ENCODE assay signal across 12 cellular contexts in the genomic region with DNA sequence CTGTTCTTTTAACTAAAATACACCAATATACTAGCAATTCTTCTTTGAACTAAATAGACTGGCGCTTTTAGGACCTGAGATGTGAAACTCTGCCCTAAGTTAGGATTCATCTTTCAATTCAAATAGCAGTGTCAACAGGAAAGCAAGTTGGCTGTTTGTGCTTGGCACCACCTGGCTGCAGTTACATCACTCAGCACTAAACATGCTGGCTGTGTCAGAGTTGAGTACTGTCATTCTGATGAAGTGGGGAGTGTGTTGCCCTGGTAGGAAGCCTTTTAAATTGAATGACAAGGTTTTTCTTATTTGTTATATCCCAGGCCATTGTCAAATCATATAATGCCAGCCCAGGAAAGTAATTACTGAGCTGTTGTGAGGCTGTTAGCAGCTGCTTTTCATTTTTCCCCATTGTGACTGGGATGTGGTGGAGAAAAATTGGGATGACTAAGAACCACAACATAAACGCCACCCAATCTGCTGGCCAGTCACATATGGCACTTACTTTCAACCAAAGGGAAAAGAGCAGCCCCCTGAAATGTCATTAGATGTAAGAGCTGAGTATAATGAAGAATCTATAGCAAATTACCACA.
DNase-seq lines count a peak whose midpoint lies in the region; ATAC-seq, FAIRE-seq and TF ChIP-seq lines count a peak whose summit lies in the region.
"Had no signal": no experiment of that assay in that cellular context is flagged by ENCODE, and none has a peak within 500 bp of the region (broad histone marks: within the 10 kb centered on the region; RNA-seq: fewer than 3 reads in every experiment).

No MANE protein-coding gene starts in this region.

- H3K4me1 Mint-ChIP-seq in MCF 10A (ENCODE audit: insufficient read depth, unreplicated experiment): no peaks in the 10 kb centered on the region
- peaks cover 5% of the 10 kb centered on the region for H3K4me1 Mint-ChIP-seq in astrocyte (ENCODE audit: low read depth, unreplicated experiment)
- H3K4me1 Mint-ChIP-seq: neural crest cell had no signal

- H3K27ac Mint-ChIP-seq in MCF 10A (ENCODE audit: low read depth, unreplicated experiment) (no peak overlapping the region), astrocyte (ENCODE audit: unreplicated experiment) (no peak overlapping the region)

- no peak for TF ChIP-seq CTCF in MCF 10A (IDR thresholded peaks at IDR 0.05; ENCODE audit: unreplicated experiment)
- TF ChIP-seq CTCF in breast epithelium (IDR thresholded peaks at IDR 0.05): no peak
- no peak for TF ChIP-seq CTCF in astrocyte (IDR thresholded peaks at IDR 0.05; ENCODE audit: insufficient read depth, low read depth, low read length)
- no peak for TF ChIP-seq CTCF in pancreas (IDR thresholded peaks at IDR 0.05)

- no peak for TF ChIP-seq POLR2A in breast epithelium (IDR thresholded peaks at IDR 0.05)

- no peaks in the 10 kb centered on the region for H3K4me1 ChIP-seq in breast epithelium
- H3K4me1 ChIP-seq in astrocyte (ENCODE audit: insufficient read depth, low read length): no peaks in the 10 kb centered on the region
- H3K4me1 ChIP-seq in pancreas: no peaks in the 10 kb centered on the region
- H3K4me1 ChIP-seq: left lung, transverse colon had no signal

- H3K27me3 ChIP-seq in breast epithelium: no peaks in the 10 kb centered on the region
- no peaks in the 10 kb centered on the region for H3K27me3 ChIP-seq in astrocyte (ENCODE audit: insufficient read depth, low read length)
- H3K27me3 ChIP-seq in pancreas: no peaks in the 10 kb centered on the region
- H3K27me3 ChIP-seq: left lung, transverse colon had no signal

- H3K9me3 ChIP-seq in breast epithelium (peaks cover 0 to 9% of the 10 kb centered on the region in 2 donors), astrocyte (ENCODE audit: insufficient read depth, low read depth, low read length) (no peaks in the 10 kb centered on the region), pancreas (peaks cover 0 to 7% (median 0%) of the 10 kb centered on the region in 4 donors)

- H3K4me3 ChIP-seq in breast epithelium: no peak overlapping the region
- no peak overlapping the region for H3K4me3 ChIP-seq in astrocyte (ENCODE audit: insufficient read depth, low read depth, low read length)
- H3K4me3 ChIP-seq in pancreas: no peak overlapping the region
- H3K4me3 ChIP-seq: left lung, transverse colon had no signal

- no peaks in the 10 kb centered on the region for H3K27me3 Mint-ChIP-seq in MCF 10A (ENCODE audit: insufficient read depth, unreplicated experiment)
- no peaks in the 10 kb centered on the region for H3K27me3 Mint-ChIP-seq in astrocyte (ENCODE audit: low read depth, unreplicated experiment)

- no peak for ATAC-seq in pancreas
- no peak for ATAC-seq in HG03039 (IDR thresholded peaks at IDR 0.05; ENCODE audit: unreplicated experiment)
- ATAC-seq: left lung had no signal

- H2AFZ ChIP-seq in astrocyte (ENCODE audit: low read depth, low read length): no peak overlapping the region

- no peak overlapping the region for H3K9ac ChIP-seq in astrocyte (ENCODE audit: low read length)

- intact Hi-C loops in MCF 10A (cut with micrococcal nuclease) (no loop called here), breast epithelium (cut with DNase I; ENCODE audit: low total_unique reads) (no loop called here), pancreas (cut with DNase I) (no loop called here)

- no peak for FAIRE-seq in astrocyte (lab: Jason Lieb, UNC)
- FAIRE-seq in pancreas (lab: Jason Lieb, UNC): no peak
- FAIRE-seq: RCC 7860 had no signal

- H3K4me3 Mint-ChIP-seq in MCF 10A (ENCODE audit: unreplicated experiment): no peak overlapping the region
- H3K4me3 Mint-ChIP-seq in astrocyte (ENCODE audit: unreplicated experiment): no peak overlapping the region
- H3K4me3 Mint-ChIP-seq: neural crest cell had no signal

- no peaks in the 10 kb centered on the region for H3K36me3 ChIP-seq in breast epithelium
- no peaks in the 10 kb centered on the region for H3K36me3 ChIP-seq in astrocyte (ENCODE audit: insufficient read depth, low read length)
- H3K36me3 ChIP-seq in pancreas: no peaks in the 10 kb centered on the region
- H3K36me3 ChIP-seq: left lung, transverse colon had no signal

- no TSS peak for BruUV-seq in MCF 10A (replicated peaks; lab: Mats Ljungman, UMichigan)

- CTCF ChIA-PET in MCF 10A (lab: Yijun Ruan, JAX): interaction anchor here (0.7 kb wide), 1 partner anchor 32 kb away, joined by 4 read pairs; no protein-coding TSS in a partner anchor

- H3K9me3 Mint-ChIP-seq in MCF 10A (ENCODE audit: unreplicated experiment) (peaks cover 13% of the 10 kb centered on the region), astrocyte (ENCODE audit: unreplicated experiment) (no peaks in the 10 kb centered on the region)
- H3K9me3 Mint-ChIP-seq: neural crest cell had no signal

- DNase-seq in MCF 10A (ENCODE audit: unreplicated experiment): peak; percentile 6
- DNase-seq in breast epithelium (ENCODE audit: low spot score in 2 of 2): no peak
- peak; percentile 100 for DNase-seq in NCI-H2107 treated with DMSO at 0.1 percent for 48 hours (lab: John Stamatoyannopoulos, UW; ENCODE audit: unreplicated experiment)
- DNase-seq in astrocyte (ENCODE audit: low read depth): peak; percentile 9
- no peak for DNase-seq in pancreas
- DNase-seq in NCI-H226: no peak
- no peak for DNase-seq in activated CD4-positive, CD25-positive, alpha-beta regulatory T cell (lab: John Stamatoyannopoulos, UW)
- DNase-seq: left lung, transverse colon had no signal

- H3K4me2 ChIP-seq in astrocyte (ENCODE audit: low read length): no peak overlapping the region

- H3K79me2 ChIP-seq in astrocyte (ENCODE audit: insufficient read depth, low read length): no peaks in the 10 kb centered on the region

- H4K20me1 ChIP-seq in astrocyte (ENCODE audit: insufficient read depth, low read length): no peaks in the 10 kb centered on the region

- 73 to 76% methylated on average over 2 of the region's 2 CpGs for WGBS in pancreas, 2 donors

- POLR2A ChIA-PET in MCF 10A (lab: Yijun Ruan, JAX): no interaction called here

- H3K27ac ChIP-seq in breast epithelium (no peak overlapping the region), astrocyte (ENCODE audit: low read depth, low read length) (no peak overlapping the region), pancreas (no peak overlapping the region)
- H3K27ac ChIP-seq: left lung, transverse colon had no signal

- no peaks in the 10 kb centered on the region for H3K36me3 Mint-ChIP-seq in MCF 10A (ENCODE audit: insufficient read depth, unreplicated experiment)
- no peaks in the 10 kb centered on the region for H3K36me3 Mint-ChIP-seq in astrocyte (ENCODE audit: low read depth, unreplicated experiment)

Comparison
In these comparisons a context has a peak if more than half of its experiments do, and no peak if none do; other contexts are left out.
1. DNase-seq: peak in MCF 10A (single experiment), NCI-H2107 treated with DMSO at 0.1 percent for 48 hours (single experiment) and astrocyte (single experiment); none in breast epithelium (0 of 2), pancreas (0 of 6), NCI-H226 (single experiment) and activated CD4-positive, CD25-positive, alpha-beta regulatory T cell (0 of 4).